16 cellular contexts compared by ENCODE assay signal in the genomic region with DNA sequence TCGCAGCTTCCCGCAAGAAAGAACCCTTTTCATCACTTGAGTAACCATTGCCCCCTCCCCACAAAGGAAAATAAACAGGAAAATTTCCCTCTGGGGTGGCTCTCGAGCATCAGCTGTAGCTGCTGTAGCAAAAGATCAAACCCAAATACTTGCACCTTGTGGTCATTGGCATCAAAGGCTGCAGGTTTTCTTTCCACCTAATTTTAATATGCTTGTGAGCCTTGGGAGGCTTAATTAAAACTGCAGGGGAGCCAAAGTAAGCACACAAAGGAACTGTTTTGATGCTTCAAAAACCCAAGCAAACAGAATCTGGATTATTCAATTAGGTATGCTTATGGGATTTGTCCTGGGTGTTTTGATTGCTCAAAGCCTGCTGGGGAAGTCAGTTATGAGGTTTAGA.
DNase-seq lines count a peak whose midpoint lies in the region; ATAC-seq and TF ChIP-seq lines count a peak whose summit lies in the region.
"Had no signal": no experiment of that assay in that cellular context is flagged by ENCODE, and none has a peak within 500 bp of the region (broad histone marks: within the 10 kb centered on the region; RNA-seq: fewer than 3 reads in every experiment).

No MANE protein-coding gene starts in this region.

- H3K36me3 Mint-ChIP-seq in natural killer cell = no peaks in the 10 kb centered on the region
- H3K36me3 Mint-ChIP-seq in naive thymus-derived CD8-positive, alpha-beta T cell = no peaks in the 10 kb centered on the region

- no peaks in the 10 kb centered on the region for H3K9me3 Mint-ChIP-seq in natural killer cell
- H3K9me3 Mint-ChIP-seq in naive thymus-derived CD8-positive, alpha-beta T cell = no peaks in the 10 kb centered on the region
- H3K9me3 Mint-ChIP-seq: IgD-negative memory B cell had no signal

- no peaks in the 10 kb centered on the region for H3K4me1 Mint-ChIP-seq in natural killer cell
- H3K4me1 Mint-ChIP-seq in naive thymus-derived CD8-positive, alpha-beta T cell = peaks cover 2 to 11% (median 2%) of the 10 kb centered on the region in 4 donors
- H3K4me1 Mint-ChIP-seq: CD4-positive, CD25-positive, alpha-beta regulatory T cell had no signal

- H3K9me3 ChIP-seq in ectodermal cell (ENCODE audit: control insufficient read depth, low read length) = no peaks in the 10 kb centered on the region
- no peaks in the 10 kb centered on the region for H3K9me3 ChIP-seq in tibial artery

- H3K27ac ChIP-seq in ectodermal cell (ENCODE audit: insufficient read depth, low read depth, low read length, poor library complexity, severe bottlenecking) (peak overlapping the region; percentile 55), tibial artery (no peak overlapping the region)
- H3K27ac ChIP-seq: 22Rv1 had no signal

- 25 to 59% methylated on average over 3 of the region's 3 CpGs for WGBS in ectodermal cell, 2 experiments

- H3K27ac Mint-ChIP-seq in natural killer cell = no peak overlapping the region
- no peak overlapping the region for H3K27ac Mint-ChIP-seq in naive thymus-derived CD8-positive, alpha-beta T cell
- H3K27ac Mint-ChIP-seq: CD4-positive, CD25-positive, alpha-beta regulatory T cell; IgD-negative memory B cell had no signal

- H3K27me3 ChIP-seq in ectodermal cell (ENCODE audit: control insufficient read depth, insufficient read depth, low read length, poor library complexity, severe bottlenecking) = no peaks in the 10 kb centered on the region
- peaks cover 0 to 4% of the 10 kb centered on the region in 2 donors for H3K27me3 ChIP-seq in tibial artery

- H3K4me1 ChIP-seq in ectodermal cell (ENCODE audit: control insufficient read depth, insufficient read depth, low read length) (peaks cover 23% of the 10 kb centered on the region), tibial artery (no peaks in the 10 kb centered on the region)

- H3K4me3 Mint-ChIP-seq in natural killer cell = no peak overlapping the region
- H3K4me3 Mint-ChIP-seq in naive thymus-derived CD8-positive, alpha-beta T cell = no peak overlapping the region
- H3K4me3 Mint-ChIP-seq: CD4-positive, CD25-positive, alpha-beta regulatory T cell; IgD-negative memory B cell had no signal

- no peak for ATAC-seq in natural killer cell
- no peak for ATAC-seq in naive thymus-derived CD8-positive, alpha-beta T cell
- ATAC-seq: GM12878, HCT116 had no signal

- DNase-seq in NCI-H1417 (lab: John Stamatoyannopoulos, UW) (peak in 2 of 3 experiments; percentile 10 to 58), NCI-H1417 treated with DMSO at 0.1 percent for 48 hours (lab: John Stamatoyannopoulos, UW) (no peak), COR-L47 (lab: John Stamatoyannopoulos, UW) (peak; percentile 76), NCI-H82 (lab: John Stamatoyannopoulos, UW) (peak; percentile 94), tibial artery (no peak), natural killer cell (no peak)
- no peak for DNase-seq in naive thymus-derived CD8-positive, alpha-beta T cell
- DNase-seq: Calu3; CD4-positive, CD25-positive, alpha-beta regulatory T cell; DMS 273 treated with DMSO at 0.1 percent for 48 hours; DMS79 had no signal

- intact Hi-C loops in tibial artery (cut with DNase I; ENCODE audit: low total_unique reads) = no loop called here
- intact Hi-C loops in natural killer cell (cut with micrococcal nuclease) = no loop called here

- POLR2A ChIA-PET in naive thymus-derived CD8-positive, alpha-beta T cell (lab: Charles Lee) = no interaction called here

- TF ChIP-seq CTCF in tibial artery (IDR thresholded peaks at IDR 0.05) = no peak
- no peak for TF ChIP-seq CTCF in natural killer cell (IDR thresholded peaks at IDR 0.05)

- H3K27me3 Mint-ChIP-seq in natural killer cell (ENCODE audit: low read depth in 2 of 2) = peaks cover 8 to 10% of the 10 kb centered on the region in 2 donors
- H3K27me3 Mint-ChIP-seq in naive thymus-derived CD8-positive, alpha-beta T cell = peaks cover 0 to 4% (median 0%) of the 10 kb centered on the region in 5 donors

- H3K4me3 ChIP-seq in ectodermal cell (ENCODE audit: insufficient read depth, low read depth, low read length) (no peak overlapping the region), tibial artery (no peak overlapping the region)
- H3K4me3 ChIP-seq: GM12878 had no signal

- H3K36me3 ChIP-seq in ectodermal cell (ENCODE audit: control insufficient read depth, insufficient read depth, low read length) (no peaks in the 10 kb centered on the region), tibial artery (no peaks in the 10 kb centered on the region)

Comparison
In these comparisons a context has a peak if more than half of its experiments do, and no peak if none do; other contexts are left out.
1. DNase-seq: peak in NCI-H1417 (2 of 3), COR-L47 (single experiment) and NCI-H82 (single experiment); none in NCI-H1417 treated with DMSO at 0.1 percent for 48 hours (single experiment), tibial artery (0 of 2), natural killer cell (single experiment) and naive thymus-derived CD8-positive, alpha-beta T cell (0 of 10).